Comparison of ENCODE assay signal across 8 cellular contexts in genomic region chr17:47099451-47099986, GRCh38.
DNase-seq lines count a peak whose midpoint lies in the region; ATAC-seq and TF ChIP-seq lines count a peak whose summit lies in the region.

No MANE protein-coding gene starts in this region.

- H3K14ac ChIP-seq in IMR-90 (replicated peaks; ENCODE audit: low read depth, low read length): peak overlapping the region; percentile 61; the same call in 1 of the 2 replicates

- H4K5ac ChIP-seq in IMR-90 (ENCODE audit: low read depth, low read length): peak overlapping the region; percentile 76; the same call in 1 of the 2 replicates

- peak overlapping the region; percentile 97 for H3K4me2 ChIP-seq in IMR-90 (ENCODE audit: low read depth, low read length)

- peak overlapping the region; percentile 59 to 95; a peak in 3 of 4 replicates for H4K8ac ChIP-seq in IMR-90 (ENCODE audit: low read depth in 2 of 2, low read length in 2 of 2)

- POLR2A ChIA-PET in IMR-90 (lab: Charles Lee; ENCODE audit: unreplicated experiment): no interaction called here

- peak overlapping the region; percentile 44 for H4K91ac ChIP-seq in IMR-90 (ENCODE audit: insufficient read depth, low read depth, low read length)

- TF ChIP-seq POLR2A in IMR-90 (IDR thresholded peaks at IDR 0.05; ENCODE audit: low read depth, low read length): no peak

- BruUV-seq in IMR-90 (replicated peaks; lab: Mats Ljungman, UMichigan): no TSS peak

- peak overlapping the region; percentile 11; the same call in 1 of the 2 replicates for H3K4ac ChIP-seq in IMR-90 (ENCODE audit: low read depth, low read length)

- peak overlapping the region; percentile 82 for H3K27ac ChIP-seq in IMR-90 (ENCODE audit: insufficient read depth, low read length)
- H3K27ac ChIP-seq in brain microvascular endothelial cell: peak overlapping the region; percentile 11

- H3K4me1 ChIP-seq in IMR-90 (ENCODE audit: control insufficient read depth, insufficient read depth, low read length): peaks cover 2% of the 10 kb centered on the region; the same call in 1 of the 2 replicates
- H3K4me1 ChIP-seq in mononuclear cell (ENCODE audit: insufficient read depth, low read length): peaks cover 21% of the 10 kb centered on the region

- no peak overlapping the region for H2BK20ac ChIP-seq in IMR-90 (ENCODE audit: low read depth, low read length)

- no peaks in the 10 kb centered on the region for H4K20me1 ChIP-seq in IMR-90 (ENCODE audit: insufficient read depth, low read length)

- H2AFZ ChIP-seq in IMR-90 (replicated peaks; ENCODE audit: low read length, poor library complexity): peak overlapping the region; percentile 98

- ATAC-seq in IMR-90 (ENCODE audit: low read depth) (no peak), HG02623 (IDR thresholded peaks at IDR 0.05; ENCODE audit: unreplicated experiment) (no peak)

- CTCF ChIA-PET in IMR-90 (lab: Yijun Ruan, JAX): no interaction called here

- peaks cover 11 to 24% of the 10 kb centered on the region in 2 experiments; a peak in 3 of 4 replicates for H3K79me1 ChIP-seq in IMR-90 (ENCODE audit: low read depth in 1 of 2, low read length in 2 of 2)

- no peak overlapping the region for H2BK120ac ChIP-seq in IMR-90 (ENCODE audit: low read depth, low read length)

- dilution Hi-C loops in IMR-90 (cut with HindIII; ENCODE audit: low sequenced_read_pairs, unreplicated experiment): no loop called here

- H3K4me3 ChIP-seq in IMR-90 (ENCODE audit: insufficient read depth, low read depth, low read length): peak overlapping the region; percentile 93
- H3K4me3 ChIP-seq in brain microvascular endothelial cell (ENCODE audit: low read depth, low read length): peak overlapping the region; percentile 79
- peak overlapping the region; percentile 88 for H3K4me3 ChIP-seq in mononuclear cell (ENCODE audit: low read length)

- WGBS in IMR-90 (ENCODE audit: extremely low coverage in 2 of 2, insufficient read length in 1 of 2), 2 experiments: 0% methylated on average over 1 of the region's 22 CpGs; no CpG with 5 or more reads in 1 of the 2 experiments

- H2AK5ac ChIP-seq in IMR-90 (ENCODE audit: low read depth, low read length): peak overlapping the region; percentile 43; the same call in 1 of the 2 replicates

- H3K18ac ChIP-seq in IMR-90 (ENCODE audit: low read depth, low read length): 0 out of 2 replicates have a peak overlapping the region, but pooled peaks have one; percentile 29

- peak overlapping the region; percentile 39; the same call in 1 of the 2 replicates for H3K23ac ChIP-seq in IMR-90 (ENCODE audit: low read depth, low read length)

- peak overlapping the region; percentile 35; the same call in 1 of the 2 replicates for H3K56ac ChIP-seq in IMR-90 (ENCODE audit: extremely low read depth, insufficient read depth, low read length)

- intact Hi-C loops in IMR-90 (cut with micrococcal nuclease): no loop called here

- no peaks in the 10 kb centered on the region for H3K27me3 ChIP-seq in IMR-90 (ENCODE audit: control insufficient read depth, insufficient read depth, low read length)
- no peaks in the 10 kb centered on the region for H3K27me3 ChIP-seq in brain microvascular endothelial cell (replicated peaks)
- H3K27me3 ChIP-seq in mononuclear cell (ENCODE audit: insufficient read depth, low read length): no peaks in the 10 kb centered on the region

- no peak overlapping the region for H2BK15ac ChIP-seq in IMR-90 (ENCODE audit: low read depth, low read length)

- H2BK5ac ChIP-seq in IMR-90 (ENCODE audit: low read depth, low read length, poor library complexity, severe bottlenecking): peak overlapping the region; percentile 70

- peaks cover 3% of the 10 kb centered on the region; the same call in 1 of the 2 replicates for H3K9me1 ChIP-seq in IMR-90 (ENCODE audit: insufficient read depth, low read length)

- H3K9me3 ChIP-seq in IMR-90 (ENCODE audit: control insufficient read depth, insufficient read depth, low read length): no peaks in the 10 kb centered on the region
- no peaks in the 10 kb centered on the region for H3K9me3 ChIP-seq in mononuclear cell (ENCODE audit: low read depth, low read length)

- in situ Hi-C loops in IMR-90 (cut with MboI; ENCODE audit: low sequenced_read_pairs): no loop called here
- in situ Hi-C loops in brain microvascular endothelial cell (cut with HindIII; ENCODE audit: low pct_ligation_motif_present, low sequenced_read_pairs): no loop called here
- in situ Hi-C loops in GM13976 (cut with MboI; ENCODE audit: low sequenced_read_pairs, unreplicated experiment): no loop called here

- TF ChIP-seq CTCF in IMR-90 (conservative IDR thresholded peaks at IDR 0.05; ENCODE audit: low read depth, low read length): no peak
- no peak for TF ChIP-seq CTCF in brain microvascular endothelial cell (IDR thresholded peaks at IDR 0.05; ENCODE audit: low read depth, low read length, missing control alignments)
- TF ChIP-seq CTCF in GM13976 (IDR thresholded peaks at IDR 0.05; ENCODE audit: borderline replicate concordance, control extremely low read depth, extremely low read depth, insufficient read depth, missing control alignments): no peak

- peak; percentile 5 for DNase-seq in activated naive CD4-positive, alpha-beta T cell treated with Interleukin-2 at 50 U/mL for 16 hours
- no peak for DNase-seq in activated naive CD4-positive, alpha-beta T cell (lab: John Stamatoyannopoulos, UW)
- DNase-seq in IMR-90 (no peak), brain microvascular endothelial cell (no peak), activated gamma-delta T cell treated with Interleukin-2 at 50 U/mL for 16 hours (no peak), GM13976 (ENCODE audit: low spot score) (no peak)

- H3K36me3 ChIP-seq in IMR-90 (ENCODE audit: control insufficient read depth, insufficient read depth, low read length) (peaks cover 2% of the 10 kb centered on the region), brain microvascular endothelial cell (replicated peaks) (no peaks in the 10 kb centered on the region)

- no peak for TF ChIP-seq RAD21 in IMR-90 (IDR thresholded peaks at IDR 0.05; ENCODE audit: low read length)

- H3K9ac ChIP-seq in IMR-90 (ENCODE audit: low read depth, low read length): peak overlapping the region; percentile 84

- H2AK9ac ChIP-seq in IMR-90 (replicated peaks; ENCODE audit: low read depth, low read length, poor library complexity): peak overlapping the region; percentile 95

TF ChIP-seq in IMR-90, 13 proteins besides CTCF, POLR2A, EP300 and RAD21:
- TF ChIP-seq MXI1 (IDR thresholded peaks at IDR 0.05; ENCODE audit: borderline replicate concordance, low read depth, low read length) (no peak), RCOR1 (IDR thresholded peaks at IDR 0.05; ENCODE audit: insufficient replicate concordance, low read length) (no peak), USF2 (IDR thresholded peaks at IDR 0.05; ENCODE audit: low read depth, low read length) (no peak), RFX5 (IDR thresholded peaks at IDR 0.05; ENCODE audit: low read depth, low read length) (no peak), MAZ (IDR thresholded peaks at IDR 0.05; ENCODE audit: borderline replicate concordance, low read depth, low read length) (no peak), BHLHE40 (IDR thresholded peaks at IDR 0.05; ENCODE audit: low read depth, low read length) (no peak), CHD1 (IDR thresholded peaks at IDR 0.05; ENCODE audit: low read depth, low read length) (no peak), FOS (IDR thresholded peaks at IDR 0.05; ENCODE audit: low read depth, low read length) (no peak), ELK1 (IDR thresholded peaks at IDR 0.05; ENCODE audit: borderline replicate concordance, low read depth, low read length) (no peak), CEBPB (IDR thresholded peaks at IDR 0.05; ENCODE audit: low read depth, low read length) (no peak), SMC3 (IDR thresholded peaks at IDR 0.05; ENCODE audit: low read depth, low read length) (no peak), NFE2L2 (IDR thresholded peaks at IDR 0.05; ENCODE audit: low read depth, low read length) (no peak), MAFK (IDR thresholded peaks at IDR 0.05; ENCODE audit: low read depth, low read length) (no peak)
